Comparison of ENCODE assay signal across 25 cellular contexts in the genomic region with DNA sequence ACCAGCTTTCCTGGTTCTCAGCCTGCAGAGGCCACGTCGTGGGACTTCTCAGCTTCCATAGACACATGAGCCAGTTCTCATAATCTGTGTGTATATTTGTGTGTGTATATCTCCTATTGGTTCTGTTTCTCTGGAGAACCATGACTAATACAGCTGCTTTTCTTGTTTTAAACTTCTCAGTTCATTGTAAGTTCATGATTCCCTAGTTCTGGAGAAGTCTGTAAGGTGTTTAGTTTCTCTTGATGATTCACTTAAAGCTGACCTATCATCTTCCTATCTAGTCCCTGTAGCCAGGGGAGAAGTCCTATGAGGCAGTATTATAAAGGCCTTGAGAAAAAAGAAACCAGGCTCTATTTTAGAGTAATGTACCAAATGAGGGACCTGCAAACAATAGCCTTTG.
A peak's percentile ranks its signal among the peaks of the same experiment; 100 is the strongest.
DNase-seq lines count a peak whose midpoint lies in the region; ATAC-seq and TF ChIP-seq lines count a peak whose summit lies in the region.
"Had no signal": no experiment of that assay in that cellular context is flagged by ENCODE, and none has a peak within 500 bp of the region (broad histone marks: within the 10 kb centered on the region; RNA-seq: fewer than 3 reads in every experiment).

No MANE protein-coding gene starts in this region.

- no peak for TF ChIP-seq CTCF in mammary epithelial cell (conservative IDR thresholded peaks at IDR 0.05 in 1 of 2, IDR thresholded peaks at IDR 0.05 in 1 of 2; ENCODE audit: extremely low read depth in 1 of 2, insufficient read depth in 1 of 2, low read depth in 1 of 2, low read length in 2 of 2)
- TF ChIP-seq CTCF in breast epithelium (IDR thresholded peaks at IDR 0.05): no peak
- TF ChIP-seq CTCF in SK-N-SH (IDR thresholded peaks at IDR 0.05): no peak
- TF ChIP-seq CTCF in uterus (IDR thresholded peaks at IDR 0.05): no peak

- H3K27me3 ChIP-seq in mammary epithelial cell (ENCODE audit: insufficient read depth, low read length) (no peaks in the 10 kb centered on the region), breast epithelium (no peaks in the 10 kb centered on the region), esophagus (ENCODE audit: control insufficient read depth in 1 of 2, insufficient read depth in 2 of 2, low read length in 2 of 2) (no peaks in the 10 kb centered on the region), SK-N-SH (ENCODE audit: insufficient read depth) (no peaks in the 10 kb centered on the region), uterus (no peaks in the 10 kb centered on the region)

- TF ChIP-seq POLR2A in breast epithelium (IDR thresholded peaks at IDR 0.05): no peak
- TF ChIP-seq POLR2A in uterus (IDR thresholded peaks at IDR 0.05): no peak

- no peak overlapping the region for H3K4me2 ChIP-seq in mammary epithelial cell (ENCODE audit: insufficient read depth, low read depth, low read length)
- H3K4me2 ChIP-seq in SK-N-SH: no peak overlapping the region

- H3K79me2 ChIP-seq in mammary epithelial cell (ENCODE audit: insufficient read depth, low read length) (no peaks in the 10 kb centered on the region), SK-N-SH (ENCODE audit: insufficient read depth) (no peaks in the 10 kb centered on the region)

- TF ChIP-seq EP300 in SK-N-SH (IDR thresholded peaks at IDR 0.05; ENCODE audit: borderline replicate concordance in 1 of 2, low read depth in 1 of 2, low read length in 1 of 2): no peak

- DNase-seq in mammary epithelial cell: peak; percentile 85
- DNase-seq in breast epithelium (ENCODE audit: low spot score in 2 of 2): no peak
- DNase-seq in kidney tubule cell (ENCODE audit: low spot score): peak; percentile 89
- DNase-seq in activated CD4-positive, alpha-beta memory T cell treated with anti-CD3 and anti-CD28 coated beads, Interleukin-2, amount 10 ng/mL, durations not matched to agents 7 days and 5 days: no peak
- no peak for DNase-seq in SK-N-SH
- DNase-seq in activated T-cell treated with anti-CD3 and anti-CD28 coated beads, Interleukin-2, amount 50 U/mL, for 72 hours: no peak
- no peak for DNase-seq in uterus
- DNase-seq: Calu3; CD8-positive, alpha-beta memory T cell; DMS79 treated with DMSO at 0.1 percent for 48 hours; GF-D8; NCI-H1048; NCI-H1417; NCI-H1694; NCI-H2029 treated with DMSO at 0.1 percent for 48 hours; NCI-H2227 treated with DMSO at 0.1 percent for 48 hours; NCI-H526 treated with DMSO at 0.1 percent for 48 hours; Right ventricle myocardium superior had no signal

- ATAC-seq in activated T-cell treated with anti-CD3 and anti-CD28 coated beads, Interleukin-2, amount 50 U/mL, for 72 hours (replicated peaks in 1 of 2): no peak
- ATAC-seq: HCT116 had no signal

- in situ Hi-C loops in mammary epithelial cell (cut with MboI; ENCODE audit: low sequenced_read_pairs in 2 of 2): no loop called here

- no peak overlapping the region for H3K27ac Mint-ChIP-seq in activated CD4-positive, alpha-beta memory T cell treated with anti-CD3 and anti-CD28 coated beads, Interleukin-2, amount 10 ng/mL, durations not matched to agents 7 days and 5 days
- no peak overlapping the region for H3K27ac Mint-ChIP-seq in activated T-cell treated with anti-CD3 and anti-CD28 coated beads, Interleukin-2, amount 50 U/mL, for 72 hours
- H3K27ac Mint-ChIP-seq: B cell; CD8-positive, alpha-beta memory T cell had no signal

- H3K4me1 Mint-ChIP-seq in activated CD4-positive, alpha-beta memory T cell treated with anti-CD3 and anti-CD28 coated beads, Interleukin-2, amount 10 ng/mL, durations not matched to agents 7 days and 5 days: no peaks in the 10 kb centered on the region
- no peaks in the 10 kb centered on the region for H3K4me1 Mint-ChIP-seq in activated T-cell treated with anti-CD3 and anti-CD28 coated beads, Interleukin-2, amount 50 U/mL, for 72 hours (ENCODE audit: low read depth)
- H3K4me1 Mint-ChIP-seq: B cell; CD14-positive monocyte; CD8-positive, alpha-beta memory T cell had no signal

- dilution Hi-C loops in mammary epithelial cell (cut with HindIII; ENCODE audit: low sequenced_read_pairs): no loop called here

- intact Hi-C loops in mammary epithelial cell (cut with micrococcal nuclease): no loop called here
- intact Hi-C loops in breast epithelium (cut with DNase I; ENCODE audit: low total_unique reads): no loop called here
- intact Hi-C loops in uterus (cut with DNase I; ENCODE audit: low total_unique reads): no loop called here

- POLR2A ChIA-PET in activated CD4-positive, alpha-beta memory T cell treated with anti-CD3 and anti-CD28 coated beads, Interleukin-2, amount 10 ng/mL, durations not matched to agents 7 days and 5 days (lab: Charles Lee): no interaction called here
- POLR2A ChIA-PET in SK-N-SH (lab: Yijun Ruan, JAX): no interaction called here

- H2AFZ ChIP-seq in mammary epithelial cell (ENCODE audit: low read depth, low read length) (no peak overlapping the region), SK-N-SH (ENCODE audit: low read depth) (no peak overlapping the region)

- TF ChIP-seq RAD21 in SK-N-SH (IDR thresholded peaks at IDR 0.05; ENCODE audit: low read length): no peak

- H3K9me2 ChIP-seq in SK-N-SH: no peaks in the 10 kb centered on the region

- H3K4me3 Mint-ChIP-seq in activated CD4-positive, alpha-beta memory T cell treated with anti-CD3 and anti-CD28 coated beads, Interleukin-2, amount 10 ng/mL, durations not matched to agents 7 days and 5 days: no peak overlapping the region
- H3K4me3 Mint-ChIP-seq in activated T-cell treated with anti-CD3 and anti-CD28 coated beads, Interleukin-2, amount 50 U/mL, for 72 hours: no peak overlapping the region
- H3K4me3 Mint-ChIP-seq: B cell; CD14-positive monocyte; CD8-positive, alpha-beta memory T cell had no signal

- H3K27ac ChIP-seq in mammary epithelial cell (ENCODE audit: insufficient read depth, low read depth, low read length): peak overlapping the region; percentile 27
- no peak overlapping the region for H3K27ac ChIP-seq in breast epithelium
- H3K27ac ChIP-seq in esophagus (ENCODE audit: low read depth in 2 of 2, low read length in 1 of 2): peak overlapping the region; percentile 73 to 89
- no peak overlapping the region for H3K27ac ChIP-seq in SK-N-SH (ENCODE audit: low read depth in 2 of 2, low read length in 1 of 2)
- H3K27ac ChIP-seq in uterus: no peak overlapping the region
- H3K27ac ChIP-seq: 22Rv1, HL-60, SJSA1 had no signal

- no peaks in the 10 kb centered on the region for H3K36me3 Mint-ChIP-seq in activated CD4-positive, alpha-beta memory T cell treated with anti-CD3 and anti-CD28 coated beads, Interleukin-2, amount 10 ng/mL, durations not matched to agents 7 days and 5 days (ENCODE audit: low read depth)
- H3K36me3 Mint-ChIP-seq in activated T-cell treated with anti-CD3 and anti-CD28 coated beads, Interleukin-2, amount 50 U/mL, for 72 hours (ENCODE audit: insufficient read depth in 2 of 2): no peaks in the 10 kb centered on the region
- H3K36me3 Mint-ChIP-seq: CD14-positive monocyte; CD8-positive, alpha-beta memory T cell had no signal

- 92% methylated on average over 2 of the region's 2 CpGs for WGBS in mammary epithelial cell (ENCODE audit: low coverage, missing lambda C conversion rate)
- WGBS in esophagus, 2 donors: 54 to 67% methylated on average over 2 of the region's 2 CpGs
- WGBS in SK-N-SH (ENCODE audit: low lambda C conversion rate): 36% methylated on average over 2 of the region's 2 CpGs

- no peaks in the 10 kb centered on the region for H3F3A ChIP-seq in SK-N-SH (replicated peaks; ENCODE audit: insufficient read depth)

- no peaks in the 10 kb centered on the region for H3K9me3 Mint-ChIP-seq in activated CD4-positive, alpha-beta memory T cell treated with anti-CD3 and anti-CD28 coated beads, Interleukin-2, amount 10 ng/mL, durations not matched to agents 7 days and 5 days
- H3K9me3 Mint-ChIP-seq in activated T-cell treated with anti-CD3 and anti-CD28 coated beads, Interleukin-2, amount 50 U/mL, for 72 hours: no peaks in the 10 kb centered on the region

- H4K20me1 ChIP-seq in mammary epithelial cell (ENCODE audit: insufficient read depth, low read length): no peaks in the 10 kb centered on the region
- H4K20me1 ChIP-seq in SK-N-SH (ENCODE audit: insufficient read depth): no peaks in the 10 kb centered on the region

- H3K4me3 ChIP-seq in mammary epithelial cell (replicated peaks in 1 of 3; ENCODE audit: insufficient read depth in 1 of 3, low read depth in 2 of 3, low read length in 3 of 3) (no peak overlapping the region), breast epithelium (no peak overlapping the region), esophagus (ENCODE audit: low read depth in 1 of 2, low read length in 2 of 2) (no peak overlapping the region), SK-N-SH (ENCODE audit: low read depth in 2 of 2, low read length in 1 of 2) (no peak overlapping the region), uterus (no peak overlapping the region)
- H3K4me3 ChIP-seq: SJSA1 had no signal

- H3K4me1 ChIP-seq in mammary epithelial cell (ENCODE audit: insufficient read depth, low read length) (peaks cover 24% of the 10 kb centered on the region), breast epithelium (no peaks in the 10 kb centered on the region), esophagus (ENCODE audit: control insufficient read depth in 2 of 2, insufficient read depth in 2 of 2, low read length in 1 of 2) (no peaks in the 10 kb centered on the region), SK-N-SH (ENCODE audit: control insufficient read depth in 1 of 2, insufficient read depth in 2 of 2, low read depth in 1 of 2, low read length in 1 of 2) (no peaks in the 10 kb centered on the region), uterus (no peaks in the 10 kb centered on the region)
- H3K4me1 ChIP-seq: SJSA1 had no signal

- H3K9me3 ChIP-seq in mammary epithelial cell (replicated peaks; ENCODE audit: insufficient read depth, low read length) (no peaks in the 10 kb centered on the region), breast epithelium (no peaks in the 10 kb centered on the region), esophagus (ENCODE audit: control insufficient read depth in 2 of 2, insufficient read depth in 1 of 2, low read depth in 1 of 2, low read length in 1 of 2) (no peaks in the 10 kb centered on the region), SK-N-SH (no peaks in the 10 kb centered on the region), uterus (no peaks in the 10 kb centered on the region)
- H3K9me3 ChIP-seq: SJSA1 had no signal

- CTCF ChIA-PET in mammary epithelial cell (lab: Charles Lee; ENCODE audit: low non-redundant PET) (no interaction called here), SK-N-SH (lab: Yijun Ruan, JAX) (no interaction called here)
- CTCF ChIA-PET in activated CD4-positive, alpha-beta memory T cell treated with anti-CD3 and anti-CD28 coated beads, Interleukin-2, amount 10 ng/mL, durations not matched to agents 7 days and 5 days (lab: Charles Lee): no interaction called here

- no peaks in the 10 kb centered on the region for H3K27me3 Mint-ChIP-seq in activated CD4-positive, alpha-beta memory T cell treated with anti-CD3 and anti-CD28 coated beads, Interleukin-2, amount 10 ng/mL, durations not matched to agents 7 days and 5 days
- no peaks in the 10 kb centered on the region for H3K27me3 Mint-ChIP-seq in activated T-cell treated with anti-CD3 and anti-CD28 coated beads, Interleukin-2, amount 50 U/mL, for 72 hours (ENCODE audit: low read depth)
- H3K27me3 Mint-ChIP-seq: B cell; CD8-positive, alpha-beta memory T cell had no signal

- H3K36me3 ChIP-seq in mammary epithelial cell (ENCODE audit: insufficient read depth, low read length) (no peaks in the 10 kb centered on the region), breast epithelium (no peaks in the 10 kb centered on the region), esophagus (ENCODE audit: control insufficient read depth in 2 of 2, insufficient read depth in 2 of 2, low read length in 1 of 2) (no peaks in the 10 kb centered on the region), SK-N-SH (replicated peaks in 1 of 2; ENCODE audit: control insufficient read depth in 1 of 2, insufficient read depth in 2 of 2, low read length in 1 of 2) (no peaks in the 10 kb centered on the region), uterus (no peaks in the 10 kb centered on the region)
- H3K36me3 ChIP-seq: SJSA1 had no signal

- H3K9ac ChIP-seq in mammary epithelial cell (ENCODE audit: insufficient read depth, low read length) (no peak overlapping the region), SK-N-SH (no peak overlapping the region)

- no TSS peak for BruUV-seq in mammary epithelial cell (replicated peaks; lab: Mats Ljungman, UMichigan)

Comparison
In these comparisons a context has a peak if more than half of its experiments do, and no peak if none do; other contexts are left out.
1. DNase-seq: peak in mammary epithelial cell (single experiment) and kidney tubule cell (single experiment); none in breast epithelium (0 of 2), activated CD4-positive, alpha-beta memory T cell treated with anti-CD3 and anti-CD28 coated beads, Interleukin-2, amount 10 ng/mL, durations not matched to agents 7 days and 5 days (single experiment), SK-N-SH (single experiment), activated T-cell treated with anti-CD3 and anti-CD28 coated beads, Interleukin-2, amount 50 U/mL, for 72 hours (0 of 2) and uterus (0 of 2).
2. H3K27ac ChIP-seq: peak in mammary epithelial cell (single experiment) and esophagus (2 of 2); none in breast epithelium (0 of 2), SK-N-SH (0 of 2) and uterus (0 of 2).